Comparison of ENCODE assay signal across 13 cellular contexts in genomic region chr11:57764972-57765371, GRCh38. TPM values are rescaled to one million over a fixed set of nuclear protein-coding genes. Genes with fewer than 3 reads are reported as not detected.
DNase-seq lines count a peak whose midpoint lies in the region; ATAC-seq, FAIRE-seq and TF ChIP-seq lines count a peak whose summit lies in the region.
"Had no signal": no experiment of that assay in that cellular context is flagged by ENCODE, and none has a peak within 500 bp of the region (broad histone marks: within the 10 kb centered on the region; RNA-seq: fewer than 3 reads in every experiment).

No MANE protein-coding gene starts in this region.

- H3K4me3 Mint-ChIP-seq in H9 (peak overlapping the region; percentile 93 to 96; a peak in 4 of 5 replicates), MCF 10A (ENCODE audit: unreplicated experiment) (peak overlapping the region; percentile 83)
- no peak overlapping the region for H3K4me3 Mint-ChIP-seq in naive thymus-derived CD4-positive, alpha-beta T cell
- H3K4me3 Mint-ChIP-seq: effector memory CD8-positive, alpha-beta T cell; T-helper 17 cell had no signal

- no peak overlapping the region for H2BK120ac ChIP-seq in H9 (ENCODE audit: low read depth, low read length, poor library complexity, severe bottlenecking)

- H3K4me2 ChIP-seq in H9 (ENCODE audit: insufficient read depth, insufficient read length, low read length) (no peak overlapping the region), keratinocyte (ENCODE audit: control insufficient read depth, extremely low read depth, insufficient read depth, low read depth, low read length) (peak overlapping the region; percentile 74), skeletal muscle satellite cell (ENCODE audit: low read length) (peak overlapping the region; percentile 84)

- H3K27ac Mint-ChIP-seq in H9 (no peak overlapping the region), MCF 10A (ENCODE audit: low read depth, unreplicated experiment) (peak overlapping the region; percentile 96)
- H3K27ac Mint-ChIP-seq in naive thymus-derived CD4-positive, alpha-beta T cell: no peak overlapping the region
- H3K27ac Mint-ChIP-seq: effector memory CD8-positive, alpha-beta T cell; T-helper 17 cell had no signal

- H3K9ac ChIP-seq in H9 (ENCODE audit: extremely low read depth, insufficient read length, low read length) (no peak overlapping the region), keratinocyte (ENCODE audit: control insufficient read depth, extremely low read depth, insufficient read depth, low read length) (peak overlapping the region; percentile 99), skeletal muscle satellite cell (ENCODE audit: low read depth, low read length) (peak overlapping the region; percentile 97)

- H2AK5ac ChIP-seq in H9 (ENCODE audit: insufficient read length, low read length): no peak overlapping the region

- no peak overlapping the region for H2AFZ ChIP-seq in H9 (ENCODE audit: low read length)
- no peak overlapping the region for H2AFZ ChIP-seq in keratinocyte (ENCODE audit: control insufficient read depth, low read length)

- no peak overlapping the region for H2BK5ac ChIP-seq in H9 (ENCODE audit: insufficient read length, low read length)

- H3K27me3 ChIP-seq in H9 (ENCODE audit: insufficient read depth, low read length): no peaks in the 10 kb centered on the region
- H3K27me3 ChIP-seq in keratinocyte (ENCODE audit: control insufficient read depth, extremely low read depth, insufficient read depth, low read length): no peaks in the 10 kb centered on the region
- H3K27me3 ChIP-seq in skeletal muscle satellite cell (ENCODE audit: control insufficient read depth, insufficient read depth, low read length): no peaks in the 10 kb centered on the region
- H3K27me3 ChIP-seq in naive thymus-derived CD4-positive, alpha-beta T cell (ENCODE audit: control insufficient read depth in 2 of 2, insufficient read depth in 2 of 2, low read length in 2 of 2): no peaks in the 10 kb centered on the region

- intact Hi-C loops in MCF 10A (cut with micrococcal nuclease): loop anchor here (5.0 kb wide), 1 partner anchor 292 kb away; no protein-coding TSS in a partner anchor
- intact Hi-C loops in naive thymus-derived CD4-positive, alpha-beta T cell (cut with micrococcal nuclease): no loop called here

- H3K36me3 Mint-ChIP-seq in H9 (ENCODE audit: insufficient read depth in 1 of 3, low read depth in 3 of 3) (peaks cover 8 to 35% (median 24%) of the 10 kb centered on the region in 3 experiments; a peak in 6 of 7 replicates), MCF 10A (ENCODE audit: insufficient read depth, unreplicated experiment) (no peaks in the 10 kb centered on the region)
- H3K36me3 Mint-ChIP-seq in naive thymus-derived CD4-positive, alpha-beta T cell: peaks cover 0 to 19% (median 5%) of the 10 kb centered on the region in 5 donors

- no peak overlapping the region for H3K14ac ChIP-seq in H9 (ENCODE audit: insufficient read depth, low read length)

- peak overlapping the region; percentile 63 to 100 (median 99) for H3K4me3 ChIP-seq in keratinocyte (ENCODE audit: control insufficient read depth in 2 of 3, extremely low read depth in 1 of 3, insufficient read depth in 2 of 3, low read depth in 1 of 3, low read length in 3 of 3)
- H3K4me3 ChIP-seq in skeletal muscle satellite cell (ENCODE audit: low read length): peak overlapping the region; percentile 89
- H3K4me3 ChIP-seq in naive thymus-derived CD4-positive, alpha-beta T cell (ENCODE audit: low read length): no peak overlapping the region

- H3K27me3 Mint-ChIP-seq in H9 (ENCODE audit: low read depth): no peaks in the 10 kb centered on the region
- H3K27me3 Mint-ChIP-seq in MCF 10A (ENCODE audit: insufficient read depth, unreplicated experiment): no peaks in the 10 kb centered on the region
- peaks cover 0 to 5% (median 0%) of the 10 kb centered on the region in 5 donors for H3K27me3 Mint-ChIP-seq in naive thymus-derived CD4-positive, alpha-beta T cell
- H3K27me3 Mint-ChIP-seq: effector memory CD8-positive, alpha-beta T cell; T-helper 17 cell had no signal

- H3K9me3 ChIP-seq in H9 (ENCODE audit: control insufficient read depth, low read depth, low read length): no peaks in the 10 kb centered on the region
- no peaks in the 10 kb centered on the region for H3K9me3 ChIP-seq in keratinocyte (ENCODE audit: control insufficient read depth, low read depth, low read length)
- H3K9me3 ChIP-seq in skeletal muscle satellite cell (replicated peaks; ENCODE audit: low read length): no peaks in the 10 kb centered on the region
- H3K9me3 ChIP-seq in naive thymus-derived CD4-positive, alpha-beta T cell (ENCODE audit: control insufficient read depth in 2 of 3, low read length in 3 of 3): no peaks in the 10 kb centered on the region

- BruUV-seq in MCF 10A (replicated peaks; lab: Mats Ljungman, UMichigan): no TSS peak

- no peak overlapping the region for H4K5ac ChIP-seq in H9 (ENCODE audit: insufficient read length, low read depth, low read length)

- no peak overlapping the region for H3K18ac ChIP-seq in H9 (ENCODE audit: insufficient read length, low read depth, low read length)

- H2BK15ac ChIP-seq in H9 (ENCODE audit: low read depth, low read length): no peak overlapping the region

- no peak for FAIRE-seq in keratinocyte (lab: Jason Lieb, UNC)
- FAIRE-seq: HTR-8/SVneo had no signal

- H2BK12ac ChIP-seq in H9 (ENCODE audit: insufficient read length, low read depth, low read length): no peak overlapping the region

- no peak overlapping the region for H4K8ac ChIP-seq in H9 (replicated peaks; ENCODE audit: insufficient read length, low read depth, low read length)

- TF ChIP-seq CTCF in H9 (conservative IDR thresholded peaks at IDR 0.05) (no peak), MCF 10A (IDR thresholded peaks at IDR 0.05; ENCODE audit: unreplicated experiment) (no peak), keratinocyte (optimal IDR thresholded peaks at IDR 0.05 in 1 of 3, IDR thresholded peaks at IDR 0.05 in 1 of 3, conservative IDR thresholded peaks at IDR 0.05 in 1 of 3; ENCODE audit: extremely low read depth in 1 of 3, insufficient read depth in 2 of 3, low read length in 3 of 3) (no peak)

- H3K9me3 Mint-ChIP-seq in H9 (0 out of 5 replicates have a peak, but pooled peaks cover 0 to 3% of the 10 kb centered on the region in 2 experiments), MCF 10A (ENCODE audit: unreplicated experiment) (no peaks in the 10 kb centered on the region)
- H3K9me3 Mint-ChIP-seq in naive thymus-derived CD4-positive, alpha-beta T cell: no peaks in the 10 kb centered on the region
- H3K9me3 Mint-ChIP-seq: effector memory CD8-positive, alpha-beta T cell had no signal

- H3K27ac ChIP-seq in H9 (ENCODE audit: insufficient read length, low read depth, low read length): no peak overlapping the region
- H3K27ac ChIP-seq in keratinocyte (ENCODE audit: control insufficient read depth, insufficient read depth, low read length): peak overlapping the region; percentile 100
- H3K27ac ChIP-seq in naive thymus-derived CD4-positive, alpha-beta T cell (ENCODE audit: low read depth, low read length): no peak overlapping the region

- H3K4me1 ChIP-seq in H9 (ENCODE audit: insufficient read depth, low read length) (no peaks in the 10 kb centered on the region; the same call in 1 of the 2 replicates), keratinocyte (ENCODE audit: control insufficient read depth, extremely low read depth, insufficient read depth, low read length) (peaks cover 29% of the 10 kb centered on the region), skeletal muscle satellite cell (ENCODE audit: control insufficient read depth, insufficient read depth, low read length) (peaks cover 21% of the 10 kb centered on the region)
- peaks cover 0 to 11% of the 10 kb centered on the region in 2 donors for H3K4me1 ChIP-seq in naive thymus-derived CD4-positive, alpha-beta T cell (ENCODE audit: control insufficient read depth in 2 of 2, insufficient read depth in 2 of 2, low read length in 2 of 2)

- dilution Hi-C loops in keratinocyte (cut with MboI; ENCODE audit: extremely low pct_ligation_motif_present, low sequenced_read_pairs): no loop called here

- no peak for ATAC-seq in naive thymus-derived CD4-positive, alpha-beta T cell
- ATAC-seq in HG03457 (IDR thresholded peaks at IDR 0.05; ENCODE audit: unreplicated experiment): no peak
- no peak for ATAC-seq in GM21737 (IDR thresholded peaks at IDR 0.05; ENCODE audit: unreplicated experiment)
- ATAC-seq: effector memory CD8-positive, alpha-beta T cell; T-helper 17 cell had no signal

- H3K4me1 Mint-ChIP-seq in H9 (peaks cover 44 to 46% of the 10 kb centered on the region in 2 experiments), MCF 10A (ENCODE audit: insufficient read depth, unreplicated experiment) (peaks cover 35% of the 10 kb centered on the region)
- H3K4me1 Mint-ChIP-seq in naive thymus-derived CD4-positive, alpha-beta T cell: peaks cover 15 to 38% (median 26%) of the 10 kb centered on the region in 7 donors

- POLR2A ChIA-PET in MCF 10A (lab: Yijun Ruan, JAX): interaction anchor here (0.7 to 9.6 kb wide), 8 partner anchors 12 to 97 kb away, joined by 3 to 285 read pairs (median 64); partner anchors contain the start of genes MED19, SELENOH, TMX2 and ZDHHC5
- POLR2A ChIA-PET in naive thymus-derived CD4-positive, alpha-beta T cell (lab: Charles Lee): interaction anchor here (1.3 kb wide), 1 partner anchor 23 kb away, joined by 5 read pairs; no protein-coding TSS in a partner anchor

- H4K91ac ChIP-seq in H9 (ENCODE audit: insufficient read length, low read depth, low read length): no peak overlapping the region

- H3K23me2 ChIP-seq in H9 (ENCODE audit: insufficient read length, low read depth, low read length, poor library complexity, severe bottlenecking): peaks cover 7% of the 10 kb centered on the region

- no peak overlapping the region for H3K23ac ChIP-seq in H9 (ENCODE audit: insufficient read length, low read depth, low read length)

- H4K20me1 ChIP-seq in H9 (ENCODE audit: control insufficient read depth, insufficient read depth, insufficient read length): no peaks in the 10 kb centered on the region
- H4K20me1 ChIP-seq in keratinocyte (ENCODE audit: control insufficient read depth, extremely low read depth, insufficient read depth, low read length): peaks cover 25% of the 10 kb centered on the region

- CTCF ChIA-PET in MCF 10A (lab: Yijun Ruan, JAX): interaction anchor here (0.6 to 12.8 kb wide), 12 partner anchors 13 to 759 kb away, joined by 3 to 312 read pairs (median 4); partner anchors contain the start of gene BTBD18
- CTCF ChIA-PET in naive thymus-derived CD4-positive, alpha-beta T cell (lab: Charles Lee): interaction anchor here (2.9 kb wide), 1 partner anchor 36 kb away, joined by 14 read pairs; no protein-coding TSS in a partner anchor

- DNase-seq in H9: no peak
- DNase-seq in MCF 10A (ENCODE audit: unreplicated experiment): no peak
- no peak for DNase-seq in keratinocyte (ENCODE audit: low read depth, low spot score)
- no peak for DNase-seq in naive thymus-derived CD4-positive, alpha-beta T cell
- DNase-seq in NCI-H774 (lab: John Stamatoyannopoulos, UW): no peak
- DNase-seq: effector memory CD8-positive, alpha-beta T cell; T-helper 17 cell had no signal

- H3K79me2 ChIP-seq in H9 (ENCODE audit: insufficient read depth, low read length) (peaks cover 54% of the 10 kb centered on the region), keratinocyte (ENCODE audit: control insufficient read depth, insufficient read depth, low read length) (peaks cover 80% of the 10 kb centered on the region)

- no peaks in the 10 kb centered on the region for H3K9me1 ChIP-seq in keratinocyte (ENCODE audit: control insufficient read depth, extremely low read depth, insufficient read depth, low read length)

- no CpG with 5 or more reads among the region's 2 CpGs for WGBS in H9 (ENCODE audit: extremely low coverage, insufficient read length, low lambda C conversion rate)

- H3T11ph ChIP-seq in H9 (ENCODE audit: low read length): no peak overlapping the region

- no peak overlapping the region for H2BK20ac ChIP-seq in H9 (ENCODE audit: low read depth, low read length, poor library complexity, severe bottlenecking)

- H3K4ac ChIP-seq in H9 (ENCODE audit: low read depth, low read length): no peak overlapping the region

- H3K56ac ChIP-seq in H9 (ENCODE audit: insufficient read length, low read depth, low read length): no peak overlapping the region

- H3K79me1 ChIP-seq in H9 (ENCODE audit: insufficient read depth, low read depth, low read length, poor library complexity, severe bottlenecking): peaks cover 3% of the 10 kb centered on the region

- H3K36me3 ChIP-seq in keratinocyte (ENCODE audit: control insufficient read depth in 2 of 2, extremely low read depth in 1 of 2, insufficient read depth in 2 of 2, low read length in 2 of 2): peaks cover 0 to 3% of the 10 kb centered on the region in 2 experiments
- no peaks in the 10 kb centered on the region for H3K36me3 ChIP-seq in skeletal muscle satellite cell (ENCODE audit: insufficient read depth, low read length)
- H3K36me3 ChIP-seq in naive thymus-derived CD4-positive, alpha-beta T cell (ENCODE audit: control insufficient read depth in 2 of 3, insufficient read depth in 3 of 3, low read length in 3 of 3): no peaks in the 10 kb centered on the region

RNA-seq across cellular contexts. Expression of gene CTNND1, which starts 3.4 kb away (rescaled TPM):
- total RNA-seq in H9 (2021) (164 and 166 TPM in 2 replicates), MCF 10A (2022) (114 and 118 TPM in 2 replicates)
- polyA plus RNA-seq in keratinocyte: 125 to 187 TPM (median 144 TPM) in 3 replicates
- 91.5 TPM for polyA plus RNA-seq in keratinocyte (2011; ENCODE audit: low read depth)
- polyA plus RNA-seq in keratinocyte (2011; cell fraction: cytosol; rRNA removed): 84.0 and 129 TPM in 2 replicates
- polyA plus RNA-seq in keratinocyte (2011; cell fraction: nucleus; rRNA removed): 203 and 221 TPM in 2 replicates
- polyA plus RNA-seq in keratinocyte (2012; ENCODE audit: low replicate concordance): 98.6 and 103 TPM in 2 replicates
- polyA minus RNA-seq in keratinocyte: 413 to 516 TPM (median 498 TPM) in 3 replicates
- polyA minus RNA-seq in keratinocyte (2011; cell fraction: cytosol; rRNA and poly(A)+ RNA removed): 134 TPM
- polyA minus RNA-seq in keratinocyte (2011; cell fraction: nucleus; rRNA and poly(A)+ RNA removed): 216 and 381 TPM in 2 replicates
- 76.2 and 79.9 TPM in 2 replicates for total RNA-seq in skeletal muscle satellite cell (2012; rRNA removed)
- total RNA-seq in naive thymus-derived CD4-positive, alpha-beta T cell: 10 to 100 TPM in 4 of 5 experiments, 1 to 10 TPM in 1; 9.3 to 32.0 (median 13.7) TPM
- polyA plus RNA-seq in naive thymus-derived CD4-positive, alpha-beta T cell: 1 to 10 TPM in 1 of 2 donors, under 1 TPM in 1; 0.80 to 2.0 TPM

RNA-seq across cellular contexts. Expression of gene BTBD18, which starts 13.4 kb away (rescaled TPM):
- total RNA-seq in H9 (2021): not detected in 2 replicates
- total RNA-seq in MCF 10A (2022): not detected in 2 replicates
- not detected in 3 replicates for polyA plus RNA-seq in keratinocyte
- polyA plus RNA-seq in keratinocyte (2011; ENCODE audit: low read depth): not detected
- not detected in 2 replicates for polyA plus RNA-seq in keratinocyte (2011; cell fraction: cytosol; rRNA removed)
- not detected in 2 replicates for polyA plus RNA-seq in keratinocyte (2011; cell fraction: nucleus; rRNA removed)
- polyA plus RNA-seq in keratinocyte (2012; ENCODE audit: low replicate concordance): 0.17 TPM in 1 of 2 replicates, not detected in the other
- polyA minus RNA-seq in keratinocyte: not detected in 3 replicates
- polyA minus RNA-seq in keratinocyte (2011; cell fraction: cytosol; rRNA and poly(A)+ RNA removed): not detected
- polyA minus RNA-seq in keratinocyte (2011; cell fraction: nucleus; rRNA and poly(A)+ RNA removed): not detected in 2 replicates
- not detected in 2 replicates for total RNA-seq in skeletal muscle satellite cell (2012; rRNA removed)
- not detected for total RNA-seq in naive thymus-derived CD4-positive, alpha-beta T cell
- under 1 TPM; 0.56 to 0.95 TPM for polyA plus RNA-seq in naive thymus-derived CD4-positive, alpha-beta T cell
- total RNA-seq: mononuclear cell, NCI-H460, T-helper 17 cell had no signal

RNA-seq across cellular contexts. Expression of gene SELENOH, which starts 23.7 kb away (rescaled TPM):
- total RNA-seq in H9 (2021) (251 and 271 TPM in 2 replicates), MCF 10A (2022) (60.3 and 84.5 TPM in 2 replicates)
- 59.1 to 88.2 TPM (median 76.0 TPM) in 3 replicates for polyA plus RNA-seq in keratinocyte
- polyA plus RNA-seq in keratinocyte (2011; ENCODE audit: low read depth): 39.6 TPM
- polyA plus RNA-seq in keratinocyte (2011; cell fraction: cytosol; rRNA removed): 48.8 and 72.9 TPM in 2 replicates
- 35.0 and 38.0 TPM in 2 replicates for polyA plus RNA-seq in keratinocyte (2011; cell fraction: nucleus; rRNA removed)
- 79.8 and 96.0 TPM in 2 replicates for polyA plus RNA-seq in keratinocyte (2012; ENCODE audit: low replicate concordance)
- polyA minus RNA-seq in keratinocyte: 5.1 to 10.0 TPM (median 6.5 TPM) in 3 replicates
- 43.4 TPM for polyA minus RNA-seq in keratinocyte (2011; cell fraction: cytosol; rRNA and poly(A)+ RNA removed)
- 10.6 and 13.4 TPM in 2 replicates for polyA minus RNA-seq in keratinocyte (2011; cell fraction: nucleus; rRNA and poly(A)+ RNA removed)
- total RNA-seq in skeletal muscle satellite cell (2012; rRNA removed): 92.4 and 108 TPM in 2 replicates
- total RNA-seq in naive thymus-derived CD4-positive, alpha-beta T cell: 100 to 1,000 TPM in 3 of 5 experiments, 10 to 100 TPM in 2; 93.6 to 193 (median 124) TPM
- 100 to 1,000 TPM; 339 to 382 TPM for polyA plus RNA-seq in naive thymus-derived CD4-positive, alpha-beta T cell

RNA-seq across cellular contexts. Expression of gene TMX2, which starts 52.6 kb away (rescaled TPM):
- total RNA-seq in H9 (2021) (91.1 and 91.3 TPM in 2 replicates), MCF 10A (2022) (145 and 161 TPM in 2 replicates)
- polyA plus RNA-seq in keratinocyte: 92.8 to 101 TPM (median 93.6 TPM) in 3 replicates
- 43.9 TPM for polyA plus RNA-seq in keratinocyte (2011; ENCODE audit: low read depth)
- polyA plus RNA-seq in keratinocyte (2011; cell fraction: cytosol; rRNA removed): 66.7 and 104 TPM in 2 replicates
- polyA plus RNA-seq in keratinocyte (2011; cell fraction: nucleus; rRNA removed): 148 and 161 TPM in 2 replicates
- 73.1 and 83.4 TPM in 2 replicates for polyA plus RNA-seq in keratinocyte (2012; ENCODE audit: low replicate concordance)
- 122 to 145 TPM (median 133 TPM) in 3 replicates for polyA minus RNA-seq in keratinocyte
- polyA minus RNA-seq in keratinocyte (2011; cell fraction: cytosol; rRNA and poly(A)+ RNA removed): 82.5 TPM
- 69.2 and 87.1 TPM in 2 replicates for polyA minus RNA-seq in keratinocyte (2011; cell fraction: nucleus; rRNA and poly(A)+ RNA removed)
- total RNA-seq in skeletal muscle satellite cell (2012; rRNA removed): 62.1 and 92.0 TPM in 2 replicates
- total RNA-seq in naive thymus-derived CD4-positive, alpha-beta T cell: 10 to 100 TPM; 43.0 to 67.3 (median 64.8) TPM
- 10 to 100 TPM; 79.0 to 91.2 TPM for polyA plus RNA-seq in naive thymus-derived CD4-positive, alpha-beta T cell

RNA-seq across cellular contexts. Expression of gene MED19, which starts 53.0 kb away (rescaled TPM):
- total RNA-seq in H9 (2021) (17.6 and 17.9 TPM in 2 replicates), MCF 10A (2022) (32.3 and 36.2 TPM in 2 replicates)
- 16.3 to 21.8 TPM (median 19.3 TPM) in 3 replicates for polyA plus RNA-seq in keratinocyte
- polyA plus RNA-seq in keratinocyte (2011; ENCODE audit: low read depth): 21.2 TPM
- polyA plus RNA-seq in keratinocyte (2011; cell fraction: cytosol; rRNA removed): 15.3 and 18.0 TPM in 2 replicates
- 15.3 and 16.4 TPM in 2 replicates for polyA plus RNA-seq in keratinocyte (2011; cell fraction: nucleus; rRNA removed)
- polyA plus RNA-seq in keratinocyte (2012; ENCODE audit: low replicate concordance): 15.8 and 21.1 TPM in 2 replicates
- 1.8 to 6.7 TPM (median 5.9 TPM) in 3 replicates for polyA minus RNA-seq in keratinocyte
- polyA minus RNA-seq in keratinocyte (2011; cell fraction: cytosol; rRNA and poly(A)+ RNA removed): 10.9 TPM
- 3.1 and 4.2 TPM in 2 replicates for polyA minus RNA-seq in keratinocyte (2011; cell fraction: nucleus; rRNA and poly(A)+ RNA removed)
- total RNA-seq in skeletal muscle satellite cell (2012; rRNA removed): 9.1 and 17.3 TPM in 2 replicates
- total RNA-seq in naive thymus-derived CD4-positive, alpha-beta T cell: 10 to 100 TPM; 10.2 to 15.6 (median 12.4) TPM
- polyA plus RNA-seq in naive thymus-derived CD4-positive, alpha-beta T cell: 10 to 100 TPM; 12.4 to 13.8 TPM

Comparison
In these comparisons a context has a peak if more than half of its experiments do, and no peak if none do; other contexts are left out.
1. H3K4me3 Mint-ChIP-seq: peak in H9 (2 of 2) and MCF 10A (single experiment); none in naive thymus-derived CD4-positive, alpha-beta T cell (0 of 10).